15 cellular contexts compared by ENCODE assay signal in the genomic region with DNA sequence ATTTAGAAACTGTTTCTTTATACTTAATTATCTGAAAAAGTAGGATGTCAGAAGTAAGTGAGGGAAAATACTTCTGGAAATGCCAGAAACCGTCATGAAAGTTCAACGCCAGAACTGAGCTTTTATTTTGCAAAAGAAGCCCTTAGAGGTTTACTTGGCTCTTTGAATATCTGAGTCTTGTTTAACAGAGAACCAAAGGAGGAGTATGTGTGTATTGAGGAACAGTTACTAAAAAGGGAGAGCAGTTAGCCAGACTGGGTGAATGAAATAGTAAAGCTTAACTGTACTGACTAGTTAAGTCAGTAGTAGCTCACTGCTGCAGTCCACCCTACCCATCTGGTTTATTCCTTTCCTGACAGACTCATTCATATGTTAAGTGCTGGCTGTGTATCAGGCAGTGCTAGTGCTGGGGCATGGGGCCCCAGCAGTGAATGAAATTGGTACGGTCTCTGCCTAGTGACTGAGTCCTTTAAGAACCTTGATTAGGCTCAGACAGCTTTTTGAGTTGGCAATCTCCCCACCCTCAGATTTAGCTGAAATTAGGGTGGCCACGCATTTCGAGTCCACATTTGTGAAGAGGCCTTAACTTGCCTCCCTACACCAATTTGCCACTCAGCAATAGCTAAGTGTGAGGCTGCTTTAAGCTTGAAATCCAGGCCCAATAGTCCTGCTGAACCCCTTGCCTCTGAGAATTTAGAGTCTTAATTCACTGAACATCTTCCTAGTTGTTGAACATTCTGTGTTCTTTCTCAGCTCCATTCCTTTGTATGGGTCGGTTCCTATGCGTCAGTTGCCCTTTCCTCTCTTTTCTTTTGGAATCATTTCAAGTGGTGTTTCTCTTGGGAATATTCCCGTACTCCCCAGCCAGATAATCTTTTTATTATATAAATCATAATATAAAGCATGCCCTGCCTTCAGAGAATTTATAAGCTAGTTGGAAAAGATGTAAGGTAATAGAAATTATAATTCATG. TPM values are rescaled to one million over a fixed set of nuclear protein-coding genes. Genes with fewer than 3 reads are reported as not detected.
DNase-seq lines count a peak whose midpoint lies in the region; ATAC-seq and TF ChIP-seq lines count a peak whose summit lies in the region.
"Had no signal": no experiment of that assay in that cellular context is flagged by ENCODE, and none has a peak within 500 bp of the region (broad histone marks: within the 10 kb centered on the region; RNA-seq: fewer than 3 reads in every experiment).

No MANE protein-coding gene starts in this region.

- H3K36me3 Mint-ChIP-seq in effector memory CD8-positive, alpha-beta T cell (ENCODE audit: insufficient read depth) = peaks cover 3% of the 10 kb centered on the region

- intact Hi-C loops in A673 (cut with micrococcal nuclease; ENCODE audit: unreplicated experiment) = no loop called here

- CTCF ChIA-PET in A673 (lab: Charles Lee) = no interaction called here

- H3K23ac ChIP-seq in mesendoderm (ENCODE audit: low read length) = no peak overlapping the region

- WGBS in mesendoderm (ENCODE audit: extremely low coverage, insufficient coverage, low lambda C conversion rate) = no CpG with 5 or more reads among the region's 8 CpGs

- no peaks in the 10 kb centered on the region for H3K27me3 Mint-ChIP-seq in effector memory CD8-positive, alpha-beta T cell
- H3K27me3 Mint-ChIP-seq: type B pancreatic cell had no signal

- POLR2A ChIA-PET in A673 (lab: Charles Lee; ENCODE audit: low non-redundant PET) = no interaction called here

- H3K27ac ChIP-seq in A673 (ENCODE audit: low read depth, low read length, poor library complexity, severe bottlenecking) = peak overlapping the region; percentile 24
- H3K27ac ChIP-seq in SK-N-MC = no peak overlapping the region
- H3K27ac ChIP-seq in mesendoderm (ENCODE audit: low read depth, low read length) = no peak overlapping the region
- H3K27ac ChIP-seq: A549 had no signal

- TF ChIP-seq CTCF in A673 (conservative IDR thresholded peaks at IDR 0.05; ENCODE audit: low read depth, low read length) = no peak
- TF ChIP-seq CTCF in fibroblast of mammary gland (conservative IDR thresholded peaks at IDR 0.05; ENCODE audit: control insufficient read depth, insufficient read depth, low read depth, low read length) = no peak
- no peak for TF ChIP-seq CTCF in GM20000 (IDR thresholded peaks at IDR 0.05; ENCODE audit: extremely low read depth, missing control alignments)

- peak overlapping the region; percentile 9 for H3K4ac ChIP-seq in mesendoderm (ENCODE audit: low read depth, low read length)

- no peak overlapping the region for H2BK15ac ChIP-seq in mesendoderm (replicated peaks; ENCODE audit: low read depth)

- peak overlapping the region; percentile 51 for H3K18ac ChIP-seq in mesendoderm (ENCODE audit: low read length)

- no TSS peak for BruUV-seq in A673 (replicated peaks; lab: Mats Ljungman, UMichigan)

- H3K4me3 ChIP-seq in A673 (ENCODE audit: low read depth, low read length, poor library complexity, severe bottlenecking) (no peak overlapping the region), SK-N-MC (peak overlapping the region; percentile 28), fibroblast of mammary gland (ENCODE audit: control insufficient read depth, low read depth, low read length) (no peak overlapping the region), mesendoderm (ENCODE audit: low read length) (no peak overlapping the region)
- H3K4me3 ChIP-seq: A549, breast epithelium had no signal

- no peak overlapping the region for H2BK5ac ChIP-seq in mesendoderm (ENCODE audit: low read length)

- no peak overlapping the region for H3K4me3 Mint-ChIP-seq in effector memory CD8-positive, alpha-beta T cell
- H3K4me3 Mint-ChIP-seq: type B pancreatic cell had no signal

- no peak overlapping the region for H2BK120ac ChIP-seq in mesendoderm (ENCODE audit: low read depth, low read length)

- ATAC-seq in effector memory CD8-positive, alpha-beta T cell (replicated peaks) = no peak
- ATAC-seq in GM21515 (IDR thresholded peaks at IDR 0.05; ENCODE audit: unreplicated experiment) = no peak
- ATAC-seq: A549 had no signal

- H2AK5ac ChIP-seq in mesendoderm (ENCODE audit: low read length) = no peak overlapping the region

- peaks cover 35 to 56% of the 10 kb centered on the region in 2 donors for H3K4me1 Mint-ChIP-seq in effector memory CD8-positive, alpha-beta T cell (ENCODE audit: low read depth in 2 of 2)

- H3K27ac Mint-ChIP-seq in effector memory CD8-positive, alpha-beta T cell = peak overlapping the region in 1 of 2 donors; percentile 5

- H3K36me3 ChIP-seq in A673 (ENCODE audit: insufficient read depth, low read length, poor library complexity, severe bottlenecking) = no peaks in the 10 kb centered on the region
- no peaks in the 10 kb centered on the region for H3K36me3 ChIP-seq in SK-N-MC (ENCODE audit: insufficient read depth, low read length)
- no peaks in the 10 kb centered on the region for H3K36me3 ChIP-seq in mesendoderm (ENCODE audit: control insufficient read depth, insufficient read depth, low read length)
- H3K36me3 ChIP-seq: breast epithelium had no signal

- H3K79me1 ChIP-seq in mesendoderm (ENCODE audit: low read length) = peaks cover 14% of the 10 kb centered on the region

- peaks cover 14% of the 10 kb centered on the region for H3K4me1 ChIP-seq in A673 (ENCODE audit: insufficient read depth, low read length, poor library complexity, severe bottlenecking)
- peaks cover 8% of the 10 kb centered on the region for H3K4me1 ChIP-seq in mesendoderm (ENCODE audit: control insufficient read depth, low read depth, low read length)
- H3K4me1 ChIP-seq: breast epithelium had no signal

- peak overlapping the region; percentile 10 for H3K4me2 ChIP-seq in mesendoderm (ENCODE audit: low read length)

- H3K9ac ChIP-seq in SK-N-MC (ENCODE audit: insufficient read length) (no peak overlapping the region), mesendoderm (ENCODE audit: low read length) (peak overlapping the region; percentile 58)

- H4K8ac ChIP-seq in mesendoderm (ENCODE audit: low read depth, low read length) = no peak overlapping the region

- peak overlapping the region; percentile 41 for H4K5ac ChIP-seq in mesendoderm (ENCODE audit: low read length)

- no peaks in the 10 kb centered on the region for H3K27me3 ChIP-seq in A673 (replicated peaks; ENCODE audit: insufficient read depth, low read depth, low read length, poor library complexity)
- H3K27me3 ChIP-seq in mesendoderm (ENCODE audit: insufficient read depth, low read length, poor library complexity) = no peaks in the 10 kb centered on the region
- H3K27me3 ChIP-seq: breast epithelium had no signal

- no peaks in the 10 kb centered on the region for H3K9me3 ChIP-seq in A673 (ENCODE audit: low read depth, low read length, poor library complexity, severe bottlenecking)
- no peaks in the 10 kb centered on the region for H3K9me3 ChIP-seq in SK-N-MC (ENCODE audit: low read depth, low read length)
- H3K9me3 ChIP-seq: A549, breast epithelium had no signal

- H3K9me3 Mint-ChIP-seq in effector memory CD8-positive, alpha-beta T cell = no peaks in the 10 kb centered on the region
- H3K9me3 Mint-ChIP-seq: type B pancreatic cell had no signal

- DNase-seq in A673 (ENCODE audit: low spot score) = peak; percentile 28
- no peak for DNase-seq in SK-N-MC (ENCODE audit: low read depth, low spot score)
- DNase-seq in fibroblast of mammary gland (ENCODE audit: low read depth) = peak; percentile 72
- DNase-seq in mesendoderm = peak; percentile 87
- no peak for DNase-seq in effector memory CD8-positive, alpha-beta T cell
- no peak for DNase-seq in GM20000 (ENCODE audit: low spot score)
- DNase-seq in NCI-H748 treated with DMSO at 0.1 percent for 48 hours (lab: John Stamatoyannopoulos, UW) = no peak
- DNase-seq: activated CD4-positive, alpha-beta T cell treated with anti-CD3 and anti-CD28 coated beads for 48 hours; NCI-H2107; OCI-M1; stimulated activated CD4-positive, alpha-beta T cell treated with anti-CD3 and anti-CD28 coated beads, Interleukin-12 subunit alpha, Interleukin-12 subunit beta, amount 100 ng/mL, for 4 hours had no signal

- peaks cover 30% of the 10 kb centered on the region for H3K79me2 ChIP-seq in mesendoderm (ENCODE audit: control insufficient read depth, insufficient read depth, low read length)

- peak overlapping the region; percentile 79 for H3K56ac ChIP-seq in mesendoderm (ENCODE audit: low read length)

RNA-seq across cellular contexts. Expression of a gene that starts 20.2 kb away (rescaled TPM):
- 37.1 and 51.2 TPM in 2 replicates for total RNA-seq in A673 (2021)
- polyA plus RNA-seq in mesendoderm (2013, experiment 1 of 2) = 49.9 TPM
- polyA plus RNA-seq in mesendoderm (2013, experiment 2 of 2) = 52.6 TPM

Comparison
In these comparisons a context has a peak if more than half of its experiments do, and no peak if none do; other contexts are left out.
1. DNase-seq: peak in A673 (single experiment), fibroblast of mammary gland (single experiment) and mesendoderm (single experiment); none in SK-N-MC (single experiment), effector memory CD8-positive, alpha-beta T cell (0 of 3), GM20000 (single experiment) and NCI-H748 treated with DMSO at 0.1 percent for 48 hours (single experiment).